Comparison of ENCODE assay signal across 8 cellular contexts in the genomic region with DNA sequence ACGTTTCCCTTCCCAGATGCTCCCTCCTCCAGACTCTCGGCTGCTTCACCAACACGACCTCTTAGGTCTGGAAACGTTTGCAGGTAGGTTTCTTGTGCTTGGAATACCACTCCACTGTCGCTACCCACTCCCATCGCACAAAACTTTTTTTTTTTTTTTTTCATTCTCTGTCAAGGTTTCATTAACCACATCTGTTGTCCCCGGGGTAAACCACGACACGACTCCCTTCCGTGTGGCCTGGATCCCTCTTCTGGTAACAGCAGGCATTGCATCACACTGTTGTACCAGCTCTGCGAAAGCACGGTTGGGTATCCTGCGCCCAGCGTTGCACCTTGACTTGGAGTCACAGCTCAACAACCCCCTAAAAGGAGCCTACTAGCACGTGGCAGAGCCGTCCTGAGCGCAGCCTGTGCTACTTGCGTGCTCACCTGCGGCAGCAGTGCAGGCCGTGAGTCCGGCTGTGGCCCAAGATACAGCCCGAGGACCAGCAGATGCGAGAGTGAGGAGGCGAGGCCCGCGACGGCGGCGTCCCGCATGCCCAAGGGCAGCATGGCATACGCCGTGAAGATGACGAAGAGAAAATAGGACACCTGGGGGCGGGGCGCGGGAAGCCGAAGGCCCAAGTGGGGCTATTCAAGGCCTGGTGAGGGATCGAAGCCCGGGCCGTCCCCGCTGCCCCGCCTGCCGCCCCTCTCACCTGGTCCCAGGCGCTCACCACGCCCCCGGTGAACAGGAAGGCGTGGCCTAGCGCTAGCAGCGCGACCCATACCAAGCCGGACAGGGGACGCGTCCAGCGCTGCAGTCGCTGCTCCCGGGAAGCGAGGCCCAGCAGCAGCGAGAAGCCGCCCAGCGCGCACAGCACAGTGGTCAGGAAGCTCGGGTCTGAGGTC. TPM values are rescaled to one million over a fixed set of nuclear protein-coding genes. Genes with fewer than 3 reads are reported as not detected.
DNase-seq lines count a peak whose midpoint lies in the region; ATAC-seq and TF ChIP-seq lines count a peak whose summit lies in the region.

No MANE protein-coding gene starts in this region.

- peak overlapping the region; percentile 58 for H3K4me3 ChIP-seq in HUES6 (ENCODE audit: low read depth, low read length)
- H3K4me3 ChIP-seq in Panc1 (ENCODE audit: low read depth in 2 of 2, low read length in 2 of 2) = no peak overlapping the region
- H3K4me3 ChIP-seq in foreskin fibroblast (ENCODE audit: low read depth in 1 of 2, low read length in 2 of 2) = no peak overlapping the region
- H3K4me3 ChIP-seq in thoracic aorta = peak overlapping the region; percentile 64

- peaks cover 27% of the 10 kb centered on the region for H3K27me3 Mint-ChIP-seq in activated T-helper 2 cell treated with anti-CD3 and anti-CD28 coated beads, Interferon-gamma antibody, Interleukin-2, Interleukin-4, amounts not matched to agents 10 μg/mL and 5 μg/mL and 100 μg/mL, durations not matched to agents 14 hours and 24 hours and 36 hours (ENCODE audit: low read depth)

- H3K36me3 Mint-ChIP-seq in activated T-helper 2 cell treated with anti-CD3 and anti-CD28 coated beads, Interferon-gamma antibody, Interleukin-2, Interleukin-4, amounts not matched to agents 10 μg/mL and 5 μg/mL and 100 μg/mL, durations not matched to agents 14 hours and 24 hours and 36 hours (ENCODE audit: low read depth) = peaks cover 23% of the 10 kb centered on the region

- POLR2A ChIA-PET in Panc1 (lab: Charles Lee) = no interaction called here

- no peak overlapping the region for H3K27ac ChIP-seq in HUES6 (ENCODE audit: low read depth, low read length)
- H3K27ac ChIP-seq in Panc1 (ENCODE audit: low read length) = no peak overlapping the region
- no peak overlapping the region for H3K27ac ChIP-seq in thoracic aorta

- DNase-seq in DMS153 treated with DMSO at 0.1 percent for 48 hours (lab: John Stamatoyannopoulos, UW; ENCODE audit: unreplicated experiment) (peak; percentile 61), Panc1 (ENCODE audit: low read depth, low spot score) (peak; percentile 48), foreskin fibroblast (peak; percentile 49 to 81), omental fat pad (ENCODE audit: low spot score) (no peak), thoracic aorta (ENCODE audit: low spot score) (no peak)
- peak; percentile 82 for DNase-seq in activated T-helper 2 cell treated with anti-CD3 and anti-CD28 coated beads, Interferon-gamma antibody, Interleukin-2, Interleukin-4, amounts not matched to agents 10 μg/mL and 5 μg/mL and 100 μg/mL, durations not matched to agents 14 hours and 24 hours and 36 hours (ENCODE audit: low spot score)

- peaks cover 37% of the 10 kb centered on the region for H3K4me1 Mint-ChIP-seq in activated T-helper 2 cell treated with anti-CD3 and anti-CD28 coated beads, Interferon-gamma antibody, Interleukin-2, Interleukin-4, amounts not matched to agents 10 μg/mL and 5 μg/mL and 100 μg/mL, durations not matched to agents 14 hours and 24 hours and 36 hours (ENCODE audit: low read depth)

- H3K27ac Mint-ChIP-seq in activated T-helper 2 cell treated with anti-CD3 and anti-CD28 coated beads, Interferon-gamma antibody, Interleukin-2, Interleukin-4, amounts not matched to agents 10 μg/mL and 5 μg/mL and 100 μg/mL, durations not matched to agents 14 hours and 24 hours and 36 hours = peak overlapping the region; percentile 3

- no peaks in the 10 kb centered on the region for H3K9me3 Mint-ChIP-seq in activated T-helper 2 cell treated with anti-CD3 and anti-CD28 coated beads, Interferon-gamma antibody, Interleukin-2, Interleukin-4, amounts not matched to agents 10 μg/mL and 5 μg/mL and 100 μg/mL, durations not matched to agents 14 hours and 24 hours and 36 hours

- H3K27me3 ChIP-seq in HUES6 (ENCODE audit: control insufficient read depth, insufficient read depth, low read length) = peaks cover 88% of the 10 kb centered on the region
- no peaks in the 10 kb centered on the region for H3K27me3 ChIP-seq in Panc1 (ENCODE audit: control insufficient read depth, insufficient read depth, low read length)
- H3K27me3 ChIP-seq in thoracic aorta (replicated peaks; ENCODE audit: insufficient read depth) = peaks cover 3% of the 10 kb centered on the region

- H3K9me3 ChIP-seq in HUES6 (ENCODE audit: control insufficient read depth, insufficient read depth, low read depth, low read length) = no peaks in the 10 kb centered on the region
- no peaks in the 10 kb centered on the region for H3K9me3 ChIP-seq in Panc1 (ENCODE audit: control insufficient read depth, insufficient read depth, low read depth, low read length)
- H3K9me3 ChIP-seq in thoracic aorta = no peaks in the 10 kb centered on the region

- in situ Hi-C loops in Panc1 (cut with HindIII; ENCODE audit: low pct_unique_long_range_greater_than_20kb, low sequenced_read_pairs) = loop anchor here (10.0 kb wide), 1 partner anchor 102 kb away; no protein-coding TSS in a partner anchor

- H3K36me3 ChIP-seq in HUES6 (ENCODE audit: control insufficient read depth, insufficient read depth, low read length) (no peaks in the 10 kb centered on the region), Panc1 (ENCODE audit: control insufficient read depth, insufficient read depth, low read length) (no peaks in the 10 kb centered on the region), thoracic aorta (no peaks in the 10 kb centered on the region)

- no TSS peak for BruUV-seq in Panc1 (replicated peaks; lab: Mats Ljungman, UMichigan)

- ATAC-seq in GM21447 (IDR thresholded peaks at IDR 0.05; ENCODE audit: unreplicated experiment) (peak; percentile 85), Panc1 (peak; percentile 83), omental fat pad (ENCODE audit: low FRiP score) (peak; percentile 37), thoracic aorta (ENCODE audit: insufficient number of reproducible peaks, low FRiP score, low read depth) (no peak)

- peak overlapping the region; percentile 66 for H3K4me3 Mint-ChIP-seq in activated T-helper 2 cell treated with anti-CD3 and anti-CD28 coated beads, Interferon-gamma antibody, Interleukin-2, Interleukin-4, amounts not matched to agents 10 μg/mL and 5 μg/mL and 100 μg/mL, durations not matched to agents 14 hours and 24 hours and 36 hours (ENCODE audit: low read depth)

- peak; percentile 79 for TF ChIP-seq CTCF in Panc1 (IDR thresholded peaks at IDR 0.05)
- TF ChIP-seq CTCF in foreskin fibroblast (IDR thresholded peaks at IDR 0.05; ENCODE audit: low read depth, low read length) = peak; percentile 77
- peak in 1 of 3 donors; percentile 33 for TF ChIP-seq CTCF in omental fat pad (IDR thresholded peaks at IDR 0.05)
- peak; percentile 79 for TF ChIP-seq CTCF in thoracic aorta (IDR thresholded peaks at IDR 0.05)

- intact Hi-C loops in Panc1 (cut with micrococcal nuclease; ENCODE audit: unreplicated experiment) = loop anchor here (2.0 kb wide), 1 partner anchor 98 kb away; no protein-coding TSS in a partner anchor
- intact Hi-C loops in activated T-helper 2 cell treated with anti-CD3 and anti-CD28 coated beads, Interferon-gamma antibody, Interleukin-2, Interleukin-4, amounts not matched to agents 10 μg/mL and 5 μg/mL and 100 μg/mL, durations not matched to agents 14 hours and 24 hours and 36 hours (cut with micrococcal nuclease) = loop anchor here (1.0 to 10.0 kb wide), 3 partner anchors 18 to 332 kb away; partner anchors contain the start of gene TINF2

- no peak overlapping the region for H3K9ac ChIP-seq in HUES6 (ENCODE audit: low read length)

- H3K4me1 ChIP-seq in HUES6 (ENCODE audit: control insufficient read depth, insufficient read depth, low read length) (peaks cover 9% of the 10 kb centered on the region; the same call in 1 of the 2 replicates), Panc1 (ENCODE audit: control insufficient read depth, insufficient read depth, low read length) (peaks cover 3% of the 10 kb centered on the region; the same call in 1 of the 2 replicates), thoracic aorta (ENCODE audit: control insufficient read depth in 1 of 2, low read depth in 2 of 2) (peaks cover 22 to 36% of the 10 kb centered on the region in 2 donors)

- CTCF ChIA-PET in Panc1 (lab: Charles Lee) = interaction anchor here (0.6 to 1.8 kb wide), 9 partner anchors 11 to 105 kb away, joined by 3 to 28 read pairs (median 5); no protein-coding TSS in a partner anchor

RNA-seq across cellular contexts. Expression of gene ADCY4, which starts 2.5 kb away (rescaled TPM):
- total RNA-seq in Panc1 (2021; ENCODE audit: unreplicated experiment) (0.21 TPM), omental fat pad (100 to 1,000 TPM in 1 of 4 donors, 10 to 100 TPM in 2, 1 to 10 TPM in 1; 9.7 to 144 (median 45.6) TPM), thoracic aorta (10 to 100 TPM; 25.5 to 28.7 TPM)
- polyA plus RNA-seq in Panc1 (2012; ENCODE audit: insufficient read length) = not detected
- total RNA-seq in activated T-helper 2 cell treated with anti-CD3 and anti-CD28 coated beads, Interferon-gamma antibody, Interleukin-2, Interleukin-4, amounts not matched to agents 10 μg/mL and 5 μg/mL and 100 μg/mL, durations not matched to agents 14 hours and 24 hours and 36 hours = 1.5 and 2.3 TPM in 2 replicates

RNA-seq across cellular contexts. Expression of gene RIPK3, which starts 7.5 kb away (rescaled TPM):
- not detected for total RNA-seq in Panc1 (2021; ENCODE audit: unreplicated experiment)
- polyA plus RNA-seq in Panc1 (2012; ENCODE audit: insufficient read length) = not detected
- 13.2 and 15.4 TPM in 2 replicates for total RNA-seq in activated T-helper 2 cell treated with anti-CD3 and anti-CD28 coated beads, Interferon-gamma antibody, Interleukin-2, Interleukin-4, amounts not matched to agents 10 μg/mL and 5 μg/mL and 100 μg/mL, durations not matched to agents 14 hours and 24 hours and 36 hours
- total RNA-seq in omental fat pad = 10 to 100 TPM in 2 of 4 donors, 1 to 10 TPM in 2; 9.0 to 18.0 (median 13.2) TPM
- 10 to 100 TPM in 1 of 2 donors, 1 to 10 TPM in 1; 6.8 to 17.9 TPM for total RNA-seq in thoracic aorta

RNA-seq across cellular contexts. Expression of gene LTB4R, which starts 21.0 kb away (rescaled TPM):
- total RNA-seq in Panc1 (2021; ENCODE audit: unreplicated experiment) = 4.8 TPM
- 7.0 TPM for polyA plus RNA-seq in Panc1 (2012; ENCODE audit: insufficient read length)
- 10.7 and 11.9 TPM in 2 replicates for total RNA-seq in activated T-helper 2 cell treated with anti-CD3 and anti-CD28 coated beads, Interferon-gamma antibody, Interleukin-2, Interleukin-4, amounts not matched to agents 10 μg/mL and 5 μg/mL and 100 μg/mL, durations not matched to agents 14 hours and 24 hours and 36 hours
- 10 to 100 TPM in 3 of 4 donors, 1 to 10 TPM in 1; 5.0 to 16.7 (median 12.6) TPM for total RNA-seq in omental fat pad
- total RNA-seq in thoracic aorta = 10 to 100 TPM in 1 of 2 donors, 1 to 10 TPM in 1; 8.9 to 13.1 TPM

RNA-seq across cellular contexts. Expression of gene LTB4R2, which starts 22.4 kb away (rescaled TPM):
- total RNA-seq in Panc1 (2021; ENCODE audit: unreplicated experiment) (6.9 TPM), omental fat pad (1 to 10 TPM; 4.7 to 9.0 (median 7.9) TPM), thoracic aorta (10 to 100 TPM; 15.2 to 21.8 TPM)
- 4.9 TPM for polyA plus RNA-seq in Panc1 (2012; ENCODE audit: insufficient read length)
- total RNA-seq in activated T-helper 2 cell treated with anti-CD3 and anti-CD28 coated beads, Interferon-gamma antibody, Interleukin-2, Interleukin-4, amounts not matched to agents 10 μg/mL and 5 μg/mL and 100 μg/mL, durations not matched to agents 14 hours and 24 hours and 36 hours = 7.9 and 9.5 TPM in 2 replicates

RNA-seq across cellular contexts. Expression of gene CIDEB, which starts 24.6 kb away (rescaled TPM):
- 0.18 TPM for total RNA-seq in Panc1 (2021; ENCODE audit: unreplicated experiment)
- 2.0 TPM for polyA plus RNA-seq in Panc1 (2012; ENCODE audit: insufficient read length)
- 19.6 and 24.7 TPM in 2 replicates for total RNA-seq in activated T-helper 2 cell treated with anti-CD3 and anti-CD28 coated beads, Interferon-gamma antibody, Interleukin-2, Interleukin-4, amounts not matched to agents 10 μg/mL and 5 μg/mL and 100 μg/mL, durations not matched to agents 14 hours and 24 hours and 36 hours
- 10 to 100 TPM in 3 of 4 donors, 1 to 10 TPM in 1; 9.1 to 23.8 (median 14.3) TPM for total RNA-seq in omental fat pad
- 10 to 100 TPM; 10.9 to 17.3 TPM for total RNA-seq in thoracic aorta

Comparison
In these comparisons a context has a peak if more than half of its experiments do, and no peak if none do; other contexts are left out.
1. DNase-seq: peak in DMS153 treated with DMSO at 0.1 percent for 48 hours (single experiment), Panc1 (single experiment), activated T-helper 2 cell treated with anti-CD3 and anti-CD28 coated beads, Interferon-gamma antibody, Interleukin-2, Interleukin-4, amounts not matched to agents 10 μg/mL and 5 μg/mL and 100 μg/mL, durations not matched to agents 14 hours and 24 hours and 36 hours (single experiment) and foreskin fibroblast (2 of 2); none in omental fat pad (single experiment) and thoracic aorta (single experiment).
2. H3K4me3 ChIP-seq: peak in HUES6 (single experiment) and thoracic aorta (single experiment); none in Panc1 (0 of 2) and foreskin fibroblast (0 of 2).